Comparison of ENCODE assay signal across 27 cellular contexts in the genomic region with DNA sequence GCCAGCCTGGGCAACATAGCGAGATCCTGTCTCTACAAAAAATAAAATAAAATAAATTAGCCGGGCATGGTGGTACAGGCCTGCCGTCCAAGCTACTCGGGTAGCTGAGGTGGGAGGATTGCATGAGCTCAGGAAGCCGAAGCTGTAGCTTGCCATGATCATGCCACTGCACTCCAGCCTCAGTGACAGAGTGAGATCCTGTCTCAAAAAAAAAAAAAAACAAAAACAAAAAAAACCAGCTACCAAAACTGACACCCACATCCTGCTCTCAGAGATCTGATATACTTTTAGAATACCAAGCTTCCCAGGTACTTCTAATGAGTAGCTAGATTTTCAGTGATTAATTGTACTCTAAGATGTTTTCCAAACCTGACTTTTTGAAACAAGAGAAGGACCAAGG.
"Had no signal": no experiment of that assay in that cellular context is flagged by ENCODE, and none has a peak within 500 bp of the region (broad histone marks: within the 10 kb centered on the region; RNA-seq: fewer than 3 reads in every experiment).

No MANE protein-coding gene starts in this region.

- H3K4me1 ChIP-seq: upper lobe of left lung, vagina had no signal

- H3K9me3 ChIP-seq: neutrophil, upper lobe of left lung, vagina had no signal

- H3K27me3 ChIP-seq: brain microvascular endothelial cell, dorsolateral prefrontal cortex, neutrophil, upper lobe of left lung, vagina had no signal

- DNase-seq: activated CD4-positive, alpha-beta T cell treated with anti-CD3 and anti-CD28 coated beads for 48 hours; activated CD8-positive, alpha-beta T cell treated with anti-CD3 and anti-CD28 coated beads for 36 hours; activated effector memory CD4-positive, alpha-beta T cell treated with anti-CD3 and anti-CD28 coated beads, Interleukin-2, amount 50 U/mL, for 16 hours; activated naive CD4-positive, alpha-beta T cell treated with anti-CD3 and anti-CD28 coated beads, Interleukin-2, amount 50 U/mL, for 16 hours; activated T-cell treated with anti-CD3 and anti-CD28 coated beads for 4 hours; amniotic stem cell; brain microvascular endothelial cell; dorsolateral prefrontal cortex; effector memory CD4-positive, alpha-beta T cell; kidney glomerular epithelial cell; left ventricle myocardium superior; nephron progenitor cell; retina; stimulated activated CD4-positive, alpha-beta T cell treated with anti-CD3 and anti-CD28 coated beads, Interleukin-12 subunit alpha, Interleukin-12 subunit beta, amount 100 ng/mL, for 4 hours; stimulated activated CD4-positive, alpha-beta T cell treated with anti-CD3 and anti-CD28 coated beads, Interleukin-4, amount 100 ng/mL, for 1 hour; stimulated activated naive CD8-positive, alpha-beta T cell treated with anti-CD3 and anti-CD28 coated beads, Interleukin-15, Interleukin-2, amounts not matched to agents 100 U/mL and 50 U/mL, for 24 hours; upper lobe of left lung had no signal

- H3K4me3 Mint-ChIP-seq: activated CD8-positive, alpha-beta T cell treated with anti-CD3 and anti-CD28 coated beads for 36 hours; activated T-helper 1 cell treated with anti-CD3 and anti-CD28 coated beads, Interleukin-12 subunit alpha, Interleukin-12 subunit beta, Interleukin-2, Interleukin-4 antibody, amounts not matched to agents 30 ng/mL and 10 ng/mL and 1 ng/mL, durations not matched to agents 14 hours and 24 hours and 36 hours; nephron progenitor cell; T-cell had no signal

- H3K4me3 ChIP-seq: coronary artery, dorsolateral prefrontal cortex, skin epidermis, upper lobe of left lung, vagina had no signal

- H3K27ac Mint-ChIP-seq: T-cell had no signal

- H3K27me3 Mint-ChIP-seq: activated CD8-positive, alpha-beta T cell treated with anti-CD3 and anti-CD28 coated beads for 36 hours; progenitor cell of endocrine pancreas; T-cell had no signal

- H3K27ac ChIP-seq: brain microvascular endothelial cell, coronary artery, neutrophil, skin epidermis, upper lobe of left lung, vagina had no signal

- ATAC-seq: activated CD8-positive, alpha-beta T cell treated with anti-CD3 and anti-CD28 coated beads for 36 hours; left ventricle myocardium superior; sciatic nerve; stimulated activated naive CD8-positive, alpha-beta T cell treated with anti-CD3 and anti-CD28 coated beads, Interleukin-15, Interleukin-2, amounts not matched to agents 100 U/mL and 50 U/mL, for 24 hours had no signal

- H3K9me3 Mint-ChIP-seq: activated CD8-positive, alpha-beta T cell treated with anti-CD3 and anti-CD28 coated beads for 36 hours; activated T-helper 1 cell treated with anti-CD3 and anti-CD28 coated beads, Interleukin-12 subunit alpha, Interleukin-12 subunit beta, Interleukin-2, Interleukin-4 antibody, amounts not matched to agents 30 ng/mL and 10 ng/mL and 1 ng/mL, durations not matched to agents 14 hours and 24 hours and 36 hours; nephron progenitor cell; T-cell had no signal

- H3K36me3 ChIP-seq: brain microvascular endothelial cell had no signal

- FAIRE-seq: astrocyte, frontal cortex had no signal
